4 cellular contexts compared by ENCODE assay signal in genomic region chr1:168345939-168346338, GRCh38.
"Had no signal": no experiment of that assay in that cellular context is flagged by ENCODE, and none has a peak within 500 bp of the region (broad histone marks: within the 10 kb centered on the region; RNA-seq: fewer than 3 reads in every experiment).

No MANE protein-coding gene starts in this region.

- H3K27ac Mint-ChIP-seq: GM23338, H9 had no signal

- ATAC-seq: GM23338 had no signal

- DNase-seq: H9, HCEC 1CT, IMR-90 had no signal

- H3K4me3 Mint-ChIP-seq: GM23338, H9 had no signal

- H3K9me3 Mint-ChIP-seq: GM23338 had no signal

- H3K4me3 ChIP-seq: GM23338 had no signal

- H2AFZ ChIP-seq: GM23338 had no signal

- H3K4me2 ChIP-seq: GM23338 had no signal
